ENCODE assay signal across 29 cellular contexts in the genomic region with DNA sequence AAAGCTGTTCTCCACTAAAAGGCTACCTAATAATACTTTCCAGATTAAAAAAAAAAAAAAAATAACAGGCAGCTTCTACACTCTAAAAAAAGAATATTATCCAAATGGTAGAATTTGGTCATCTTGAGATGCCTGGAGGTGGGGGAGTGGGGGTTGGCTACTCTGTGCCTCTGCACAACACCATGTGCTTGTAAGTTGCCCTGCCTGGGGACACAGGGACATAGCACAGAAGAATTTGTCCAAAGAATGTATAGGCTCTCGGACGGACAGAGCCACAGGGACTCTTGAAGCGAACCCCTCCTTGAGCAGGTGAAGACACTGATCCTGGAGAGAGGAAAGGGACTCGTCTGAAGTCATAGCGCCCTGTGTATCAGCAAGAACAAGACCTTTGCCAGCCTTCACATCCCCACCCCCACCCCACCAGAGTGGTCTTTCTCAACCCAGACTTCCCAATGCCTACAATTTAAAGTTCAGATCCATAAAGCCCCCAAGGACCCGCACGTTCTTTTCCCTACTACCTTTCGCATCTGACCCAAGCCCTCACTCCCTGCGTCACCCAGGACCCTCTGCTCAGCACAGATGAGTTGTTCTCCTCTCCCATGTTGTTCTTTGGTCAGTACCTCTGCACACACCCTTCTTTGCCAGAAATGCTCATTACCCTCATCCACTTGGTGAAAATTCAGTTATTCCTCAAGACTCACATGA.
"Had no signal": no experiment of that assay in that cellular context is flagged by ENCODE, and none has a peak within 500 bp of the region (broad histone marks: within the 10 kb centered on the region; RNA-seq: fewer than 3 reads in every experiment).

No MANE protein-coding gene starts in this region.

- H3K36me3 ChIP-seq: esophagus squamous epithelium, uterus had no signal

- H3K27ac Mint-ChIP-seq: activated CD4-positive, alpha-beta T cell treated with anti-CD3 and anti-CD28 coated beads, Interleukin-2, amount 10 ng/mL, durations not matched to agents 24 days and 14 days; activated CD8-positive, alpha-beta T cell treated with anti-CD3 and anti-CD28 coated beads for 36 hours; activated T-helper 1 cell treated with anti-CD3 and anti-CD28 coated beads, Interleukin-12 subunit alpha, Interleukin-12 subunit beta, Interleukin-2, Interleukin-4 antibody, amounts not matched to agents 30 ng/mL and 10 ng/mL and 1 ng/mL, durations not matched to agents 14 hours and 24 hours and 36 hours; mesothelial cell of epicardium; naive B cell; nephron progenitor cell; T-helper 17 cell had no signal

- H3K9ac ChIP-seq: parathyroid adenoma had no signal

- H3K27me3 Mint-ChIP-seq: central memory CD8-positive, alpha-beta T cell had no signal

- DNase-seq: activated CD4-positive, alpha-beta T cell treated with anti-CD3 and anti-CD28 coated beads, Interleukin-2, amount 10 ng/mL, durations not matched to agents 24 days and 14 days; activated CD4-positive, CD25-positive, alpha-beta regulatory T cell treated with anti-CD3 and anti-CD28 coated beads, Interleukin-2, amount 50 U/mL, for 72 hours; activated CD8-positive, alpha-beta T cell treated with anti-CD3 and anti-CD28 coated beads for 36 hours; activated gamma-delta T cell treated with Interleukin-2 at 50 U/mL for 16 hours; activated naive CD4-positive, alpha-beta T cell treated with anti-CD3 and anti-CD28 coated beads, Interleukin-2, amount 50 U/mL, for 16 hours; activated T-cell treated with anti-CD3 and anti-CD28 coated beads, Interleukin-2, amount 50 U/mL, for 1 hour; amniotic stem cell; dermis blood vessel endothelial cell; effector CD4-positive, alpha-beta T cell; esophagus squamous epithelium; foreskin melanocyte; left ventricle myocardium superior; naive B cell; nephron progenitor cell; nucleus accumbens; right cardiac atrium; stimulated activated CD4-positive, alpha-beta T cell treated with anti-CD3 and anti-CD28 coated beads, Interleukin-2, amount 100 ng/mL, for 48 hours; stimulated activated naive CD4-positive, alpha-beta T cell treated with Interleukin-2 at 50 U/mL for 16 hours; T-helper 17 cell; T1000; testis; trophoblast cell; uterus had no signal

- H3K4me1 ChIP-seq: parathyroid adenoma, testis, uterus had no signal

- H3K4me3 ChIP-seq: esophagus squamous epithelium, testis, uterus had no signal

- H3K4me3 Mint-ChIP-seq: activated CD4-positive, alpha-beta T cell treated with anti-CD3 and anti-CD28 coated beads, Interleukin-2, amount 10 ng/mL, durations not matched to agents 24 days and 14 days; activated CD8-positive, alpha-beta T cell treated with anti-CD3 and anti-CD28 coated beads for 36 hours; activated T-helper 1 cell treated with anti-CD3 and anti-CD28 coated beads, Interleukin-12 subunit alpha, Interleukin-12 subunit beta, Interleukin-2, Interleukin-4 antibody, amounts not matched to agents 30 ng/mL and 10 ng/mL and 1 ng/mL, durations not matched to agents 14 hours and 24 hours and 36 hours; central memory CD8-positive, alpha-beta T cell; mesothelial cell of epicardium; naive B cell; nephron progenitor cell; T-helper 17 cell had no signal

- H2AFZ ChIP-seq: parathyroid adenoma had no signal

- ATAC-seq: activated CD8-positive, alpha-beta T cell treated with anti-CD3 and anti-CD28 coated beads for 36 hours; left ventricle myocardium superior; right cardiac atrium; SK-N-SH treated with all-trans-retinoic acid at 6 μM for 48 hours; T-helper 17 cell had no signal

- H3K27ac ChIP-seq: epithelial cell of prostate, esophagus squamous epithelium, parathyroid adenoma, testis, uterus had no signal

- H3K4me1 Mint-ChIP-seq: activated CD4-positive, alpha-beta T cell treated with anti-CD3 and anti-CD28 coated beads, Interleukin-2, amount 10 ng/mL, durations not matched to agents 24 days and 14 days; naive B cell had no signal

- H3K9me3 ChIP-seq: esophagus squamous epithelium, testis, uterus had no signal

- H3K9me3 Mint-ChIP-seq: activated CD4-positive, alpha-beta T cell treated with anti-CD3 and anti-CD28 coated beads, Interleukin-2, amount 10 ng/mL, durations not matched to agents 24 days and 14 days; activated CD8-positive, alpha-beta T cell treated with anti-CD3 and anti-CD28 coated beads for 36 hours; activated T-helper 1 cell treated with anti-CD3 and anti-CD28 coated beads, Interleukin-12 subunit alpha, Interleukin-12 subunit beta, Interleukin-2, Interleukin-4 antibody, amounts not matched to agents 30 ng/mL and 10 ng/mL and 1 ng/mL, durations not matched to agents 14 hours and 24 hours and 36 hours; central memory CD8-positive, alpha-beta T cell had no signal

- H3K27me3 ChIP-seq: testis, uterus had no signal
